In the genomic region with DNA sequence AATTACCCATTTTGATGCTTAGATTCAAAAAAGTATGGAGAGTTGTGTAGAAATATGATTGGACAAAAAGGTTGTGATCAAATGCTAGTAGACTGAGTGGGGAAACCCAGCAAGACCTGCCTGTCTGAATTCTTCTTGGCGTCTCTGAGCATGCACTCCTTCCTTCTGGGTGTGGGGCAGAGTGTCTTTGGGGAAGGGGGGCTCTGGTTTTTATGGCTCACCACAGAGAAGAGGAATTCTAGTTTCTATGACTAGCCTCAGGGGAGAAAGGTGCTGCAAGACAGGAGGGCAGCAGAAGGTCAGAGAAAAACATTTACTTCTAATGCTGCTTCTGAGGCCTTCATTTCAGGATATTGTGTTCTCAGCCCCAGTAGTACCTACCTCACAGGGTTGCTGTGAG, we compare ENCODE assay signal across 25 cellular contexts. TPM values are rescaled to one million over a fixed set of nuclear protein-coding genes. Genes with fewer than 3 reads are reported as not detected.
"Had no signal": no experiment of that assay in that cellular context is flagged by ENCODE, and none has a peak within 500 bp of the region (broad histone marks: within the 10 kb centered on the region; RNA-seq: fewer than 3 reads in every experiment).

No MANE protein-coding gene starts in this region.

- H3K27me3 ChIP-seq: body of pancreas, right atrium auricular region, thyroid gland had no signal

- H3K27ac ChIP-seq: body of pancreas, prostate gland, right atrium auricular region, thyroid gland, WERI-Rb-1 had no signal

- DNase-seq: activated CD4-positive, alpha-beta T cell treated with anti-CD3 and anti-CD28 coated beads for 1 hour; activated CD4-positive, alpha-beta T cell treated with anti-CD3 and anti-CD28 coated beads, Interleukin-2, amount 50 U/mL, for 1 hour; activated CD8-positive, alpha-beta T cell treated with anti-CD3 and anti-CD28 coated beads, Interleukin-2, amount 10 ng/mL, durations not matched to agents 7 days and 5 days; activated gamma-delta T cell; anterior cingulate cortex; body of pancreas; left colon; naive thymus-derived CD8-positive, alpha-beta T cell; stimulated activated CD4-positive, alpha-beta T cell treated with anti-CD3 and anti-CD28 coated beads, Interleukin-4, amount 100 ng/mL, for 4 hours; stimulated activated naive CD8-positive, alpha-beta T cell treated with anti-CD3 and anti-CD28 coated beads, Interleukin-15, Interleukin-2, amounts not matched to agents 100 U/mL and 50 U/mL, for 24 hours; T-helper 1 cell; thyroid gland; WERI-Rb-1 had no signal

- H3K4me1 ChIP-seq: prostate gland, right atrium auricular region had no signal

- H3K27ac Mint-ChIP-seq: activated CD8-positive, alpha-beta T cell treated with anti-CD3 and anti-CD28 coated beads, Interleukin-2, amount 10 ng/mL, durations not matched to agents 7 days and 5 days; activated naive CD4-positive, alpha-beta T cell treated with anti-CD3 and anti-CD28 coated beads, Interleukin-2, amount 50 U/mL, for 24 hours; activated T-helper 1 cell treated with anti-CD3 and anti-CD28 coated beads, Interleukin-12 subunit alpha, Interleukin-12 subunit beta, Interleukin-2, Interleukin-4 antibody, amounts not matched to agents 30 ng/mL and 10 ng/mL and 1 ng/mL, durations not matched to agents 14 hours and 24 hours and 36 hours; naive thymus-derived CD8-positive, alpha-beta T cell had no signal

- H3K36me3 ChIP-seq: prostate gland, right atrium auricular region, thyroid gland, WERI-Rb-1 had no signal

- H3K4me3 ChIP-seq: body of pancreas, prostate gland, right atrium auricular region, thyroid gland had no signal

- H3K27me3 Mint-ChIP-seq: activated naive CD4-positive, alpha-beta T cell treated with anti-CD3 and anti-CD28 coated beads, Interleukin-2, amount 50 U/mL, for 24 hours had no signal

- H3K4me3 Mint-ChIP-seq: activated CD8-positive, alpha-beta T cell treated with anti-CD3 and anti-CD28 coated beads, Interleukin-2, amount 10 ng/mL, durations not matched to agents 7 days and 5 days; activated naive CD4-positive, alpha-beta T cell treated with anti-CD3 and anti-CD28 coated beads, Interleukin-2, amount 50 U/mL, for 24 hours; activated T-helper 1 cell treated with anti-CD3 and anti-CD28 coated beads, Interleukin-12 subunit alpha, Interleukin-12 subunit beta, Interleukin-2, Interleukin-4 antibody, amounts not matched to agents 30 ng/mL and 10 ng/mL and 1 ng/mL, durations not matched to agents 14 hours and 24 hours and 36 hours; naive thymus-derived CD8-positive, alpha-beta T cell had no signal

- H3K9me3 Mint-ChIP-seq: activated naive CD4-positive, alpha-beta T cell treated with anti-CD3 and anti-CD28 coated beads, Interleukin-2, amount 50 U/mL, for 24 hours; activated T-helper 1 cell treated with anti-CD3 and anti-CD28 coated beads, Interleukin-12 subunit alpha, Interleukin-12 subunit beta, Interleukin-2, Interleukin-4 antibody, amounts not matched to agents 30 ng/mL and 10 ng/mL and 1 ng/mL, durations not matched to agents 14 hours and 24 hours and 36 hours; naive thymus-derived CD8-positive, alpha-beta T cell had no signal

- H3K9me3 ChIP-seq: body of pancreas, prostate gland, right atrium auricular region, thyroid gland had no signal

- ATAC-seq: activated CD8-positive, alpha-beta T cell treated with anti-CD3 and anti-CD28 coated beads, Interleukin-2, amount 10 ng/mL, durations not matched to agents 7 days and 5 days; body of pancreas; left colon; naive thymus-derived CD8-positive, alpha-beta T cell; stimulated activated naive CD8-positive, alpha-beta T cell treated with anti-CD3 and anti-CD28 coated beads, Interleukin-15, Interleukin-2, amounts not matched to agents 100 U/mL and 50 U/mL, for 24 hours had no signal

- H3K36me3 Mint-ChIP-seq: activated naive CD4-positive, alpha-beta T cell treated with anti-CD3 and anti-CD28 coated beads, Interleukin-2, amount 50 U/mL, for 24 hours; naive thymus-derived CD8-positive, alpha-beta T cell had no signal

RNA-seq across cellular contexts. Expression of a gene that starts 57.3 kb away (rescaled TPM):
- total RNA-seq: activated CD8-positive, alpha-beta T cell treated with anti-CD3 and anti-CD28 coated beads, Interleukin-2, amount 10 ng/mL, durations not matched to agents 7 days and 5 days; activated T-helper 1 cell treated with anti-CD3 and anti-CD28 coated beads, Interleukin-12 subunit alpha, Interleukin-12 subunit beta, Interleukin-2, Interleukin-4 antibody, amounts not matched to agents 30 ng/mL and 10 ng/mL and 1 ng/mL, durations not matched to agents 14 hours and 24 hours and 36 hours; body of pancreas; chondrocyte; epithelial cell of proximal tubule; fibroblast of villous mesenchyme; glomerular endothelial cell; left colon; mesenteric fat pad; osteocyte; subcutaneous adipose tissue; thyroid gland had no signal
- polyA plus RNA-seq: naive thymus-derived CD8-positive, alpha-beta T cell; urinary bladder had no signal
